In the genomic region with DNA sequence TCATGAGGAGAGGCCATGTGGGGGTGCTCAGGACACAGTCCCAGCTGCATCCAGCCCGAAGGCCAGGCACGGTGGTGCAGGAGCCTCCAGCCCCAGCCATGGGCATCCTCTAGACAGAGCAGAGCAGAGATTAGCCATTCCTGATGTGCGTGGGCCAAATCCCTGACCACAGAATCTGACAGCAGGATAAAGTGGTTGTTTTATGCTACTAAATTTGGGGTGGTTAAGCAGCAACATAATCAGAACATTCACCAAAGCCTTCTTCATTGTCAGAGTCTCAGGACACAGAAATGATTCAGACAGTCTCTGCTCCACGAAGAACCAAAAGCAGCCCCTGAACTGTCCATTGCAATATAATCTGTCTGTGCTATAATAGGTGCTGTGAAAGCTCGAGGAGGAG, we compare ENCODE assay signal across 1 cellular context.
TF ChIP-seq lines count a peak whose summit lies in the region.

No MANE protein-coding gene starts in this region.

TF ChIP-seq in IMR-90, 13 proteins besides CTCF, POLR2A, EP300 and RAD21:
- TF ChIP-seq SMC3 (IDR thresholded peaks at IDR 0.05; ENCODE audit: low read depth, low read length): no peak
- no peak for TF ChIP-seq MAZ (IDR thresholded peaks at IDR 0.05; ENCODE audit: borderline replicate concordance, low read depth, low read length)
- TF ChIP-seq MAFK (IDR thresholded peaks at IDR 0.05; ENCODE audit: low read depth, low read length): no peak
- no peak for TF ChIP-seq CEBPB (IDR thresholded peaks at IDR 0.05; ENCODE audit: low read depth, low read length)
- TF ChIP-seq FOS (IDR thresholded peaks at IDR 0.05; ENCODE audit: low read depth, low read length): no peak
- TF ChIP-seq MXI1 (IDR thresholded peaks at IDR 0.05; ENCODE audit: borderline replicate concordance, low read depth, low read length): no peak
- TF ChIP-seq NFE2L2 (IDR thresholded peaks at IDR 0.05; ENCODE audit: low read depth, low read length): no peak
- TF ChIP-seq BHLHE40 (IDR thresholded peaks at IDR 0.05; ENCODE audit: low read depth, low read length): no peak
- TF ChIP-seq USF2 (IDR thresholded peaks at IDR 0.05; ENCODE audit: low read depth, low read length): no peak
